1 cellular context compared by ENCODE assay signal in the genomic region with DNA sequence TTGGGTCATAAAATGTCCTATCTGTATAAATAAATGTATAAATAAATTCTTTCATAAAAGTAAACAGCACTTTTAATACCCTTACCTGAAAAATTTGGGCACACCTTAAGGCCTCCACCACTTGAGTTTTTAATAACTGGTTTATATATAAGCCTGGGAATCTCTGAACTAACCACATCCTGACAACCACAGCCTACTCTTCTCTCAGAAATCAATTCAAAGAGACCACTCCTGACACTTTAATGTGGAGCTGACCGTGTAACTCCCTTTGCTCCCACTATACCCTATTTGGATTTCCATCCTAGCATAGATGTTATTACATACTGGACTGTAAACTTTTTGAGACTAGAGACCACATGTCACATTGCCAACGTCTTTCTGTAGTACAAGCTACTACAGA.
TF ChIP-seq lines count a peak whose summit lies in the region.

No MANE protein-coding gene starts in this region.

TF ChIP-seq in K562, 482 proteins besides CTCF, POLR2A, EP300 and RAD21:
- TF ChIP-seq ARID3B (CRISPR knock-in tag; IDR thresholded peaks at IDR 0.05; ENCODE audit: borderline replicate concordance) (no peak), EP400 (IDR thresholded peaks at IDR 0.05) (0 out of 2 replicates have a peak, but pooled peaks have one; percentile 15)
